ENCODE assay signal across 8 cellular contexts in genomic region chr5:64506567-64507321, GRCh38. TPM values are rescaled to one million over a fixed set of nuclear protein-coding genes. Genes with fewer than 3 reads are reported as not detected.
DNase-seq lines count a peak whose midpoint lies in the region; TF ChIP-seq lines count a peak whose summit lies in the region.

No MANE protein-coding gene starts in this region.

- no TSS peak for BruUV-seq in mammary epithelial cell (replicated peaks; lab: Mats Ljungman, UMichigan)

- H3K4me1 ChIP-seq in H9 (ENCODE audit: insufficient read depth, low read length): no peaks in the 10 kb centered on the region; the same call in 1 of the 2 replicates
- H3K4me1 ChIP-seq in mammary epithelial cell (ENCODE audit: insufficient read depth, low read length): peaks cover 8% of the 10 kb centered on the region
- H3K4me1 ChIP-seq in skeletal muscle tissue (ENCODE audit: control insufficient read depth in 3 of 3, insufficient read depth in 3 of 3, low read length in 3 of 3): peaks cover 13 to 20% (median 17%) of the 10 kb centered on the region in 3 donors

- CTCF ChIA-PET in mammary epithelial cell (lab: Charles Lee; ENCODE audit: low non-redundant PET): no interaction called here

- 0 out of 2 replicates have a peak overlapping the region, but pooled peaks have one; percentile 4 for H2BK15ac ChIP-seq in H9 (ENCODE audit: low read depth, low read length)

- no peaks in the 10 kb centered on the region for H4K20me1 ChIP-seq in H9 (ENCODE audit: control insufficient read depth, insufficient read depth, insufficient read length)
- H4K20me1 ChIP-seq in mammary epithelial cell (ENCODE audit: insufficient read depth, low read length): no peaks in the 10 kb centered on the region

- H3K27ac ChIP-seq in H9 (ENCODE audit: insufficient read length, low read depth, low read length): no peak overlapping the region
- H3K27ac ChIP-seq in mammary epithelial cell (ENCODE audit: insufficient read depth, low read depth, low read length): no peak overlapping the region
- no peak overlapping the region for H3K27ac ChIP-seq in skeletal muscle tissue (ENCODE audit: low read depth, low read length)

- no peaks in the 10 kb centered on the region; a peak in 1 of 7 replicates for H3K36me3 Mint-ChIP-seq in H9 (ENCODE audit: insufficient read depth in 1 of 3, low read depth in 3 of 3)

- no peaks in the 10 kb centered on the region for H3K9me3 Mint-ChIP-seq in H9

- H3K18ac ChIP-seq in H9 (ENCODE audit: insufficient read length, low read depth, low read length): peak overlapping the region; percentile 61

- no peak overlapping the region for H3T11ph ChIP-seq in H9 (ENCODE audit: low read length)

- no peak overlapping the region for H4K5ac ChIP-seq in H9 (ENCODE audit: insufficient read length, low read depth, low read length)

- H3K79me2 ChIP-seq in H9 (ENCODE audit: insufficient read depth, low read length) (no peaks in the 10 kb centered on the region), mammary epithelial cell (ENCODE audit: insufficient read depth, low read length) (no peaks in the 10 kb centered on the region)

- peaks cover 91% of the 10 kb centered on the region for H3K27me3 Mint-ChIP-seq in H9 (ENCODE audit: low read depth)

- dilution Hi-C loops in mammary epithelial cell (cut with HindIII; ENCODE audit: low sequenced_read_pairs): no loop called here

- no peak overlapping the region for H2BK20ac ChIP-seq in H9 (ENCODE audit: low read depth, low read length, poor library complexity, severe bottlenecking)

- WGBS in H9 (ENCODE audit: extremely low coverage, insufficient read length, low lambda C conversion rate): no CpG with 5 or more reads among the region's 43 CpGs
- WGBS in mammary epithelial cell (ENCODE audit: low coverage, missing lambda C conversion rate): 14% methylated on average over 21 of the region's 43 CpGs

- H3K79me1 ChIP-seq in H9 (ENCODE audit: insufficient read depth, low read depth, low read length, poor library complexity, severe bottlenecking): no peaks in the 10 kb centered on the region

- H2AK5ac ChIP-seq in H9 (ENCODE audit: insufficient read length, low read length): no peak overlapping the region

- peak overlapping the region; percentile 57 for H3K9ac ChIP-seq in H9 (ENCODE audit: extremely low read depth, insufficient read length, low read length)
- no peak overlapping the region for H3K9ac ChIP-seq in mammary epithelial cell (ENCODE audit: insufficient read depth, low read length)
- H3K9ac ChIP-seq in skeletal muscle tissue (ENCODE audit: low read depth in 1 of 3, low read length in 3 of 3): peak overlapping the region; percentile 17 to 75 (median 30)

- DNase-seq in H9: peak; percentile 63
- no peak for DNase-seq in mammary epithelial cell
- DNase-seq in iPS-NIHi11 (ENCODE audit: low spot score): peak; percentile 24
- no peak for DNase-seq in NCI-H2107 treated with DMSO at 0.1 percent for 48 hours (lab: John Stamatoyannopoulos, UW; ENCODE audit: unreplicated experiment)
- no peak for DNase-seq in pons (ENCODE audit: low spot score)
- DNase-seq in superior temporal gyrus (ENCODE audit: extremely low spot score): no peak
- DNase-seq in stimulated activated CD4-positive, alpha-beta T cell treated with anti-CD3 and anti-CD28 coated beads, Interleukin-2, amount 100 ng/mL, for 24 hours: no peak

- H2BK120ac ChIP-seq in H9 (ENCODE audit: low read depth, low read length, poor library complexity, severe bottlenecking): no peak overlapping the region

- no peak overlapping the region for H2BK5ac ChIP-seq in H9 (ENCODE audit: insufficient read length, low read length)

- H3K4me3 Mint-ChIP-seq in H9: peak overlapping the region; percentile 76 to 91

- H2BK12ac ChIP-seq in H9 (ENCODE audit: insufficient read length, low read depth, low read length): no peak overlapping the region

- H3K23me2 ChIP-seq in H9 (ENCODE audit: insufficient read length, low read depth, low read length, poor library complexity, severe bottlenecking): peaks cover 18% of the 10 kb centered on the region

- no peak; the same call in 1 of the 3 replicates for TF ChIP-seq CTCF in H9 (conservative IDR thresholded peaks at IDR 0.05)
- TF ChIP-seq CTCF in mammary epithelial cell (conservative IDR thresholded peaks at IDR 0.05 in 1 of 2, IDR thresholded peaks at IDR 0.05 in 1 of 2; ENCODE audit: extremely low read depth in 1 of 2, insufficient read depth in 1 of 2, low read depth in 1 of 2, low read length in 2 of 2): no peak

- H3K36me3 ChIP-seq in mammary epithelial cell (ENCODE audit: insufficient read depth, low read length) (no peaks in the 10 kb centered on the region), skeletal muscle tissue (ENCODE audit: control insufficient read depth in 3 of 3, insufficient read depth in 3 of 3, low read length in 3 of 3) (no peaks in the 10 kb centered on the region)

- no peak overlapping the region for H3K23ac ChIP-seq in H9 (ENCODE audit: insufficient read length, low read depth, low read length)

- H3K14ac ChIP-seq in H9 (ENCODE audit: insufficient read depth, low read length): peak overlapping the region; percentile 50; the same call in 1 of the 2 replicates

- H2AFZ ChIP-seq in H9 (ENCODE audit: low read length) (peak overlapping the region; percentile 84), mammary epithelial cell (ENCODE audit: low read depth, low read length) (peak overlapping the region; percentile 78)

- H3K27me3 ChIP-seq in H9 (ENCODE audit: insufficient read depth, low read length) (peaks cover 15% of the 10 kb centered on the region; the same call in 1 of the 2 replicates), mammary epithelial cell (ENCODE audit: insufficient read depth, low read length) (peaks cover 34% of the 10 kb centered on the region), skeletal muscle tissue (ENCODE audit: control insufficient read depth in 3 of 3, insufficient read depth in 3 of 3, low read length in 3 of 3) (peaks cover 0 to 10% (median 9%) of the 10 kb centered on the region in 3 donors)

- intact Hi-C loops in mammary epithelial cell (cut with micrococcal nuclease): no loop called here

- H3K27ac Mint-ChIP-seq in H9: peak overlapping the region in 1 of 3 experiments; percentile 89; a peak in 2 of 7 replicates

- no peak overlapping the region for H4K91ac ChIP-seq in H9 (ENCODE audit: insufficient read length, low read depth, low read length)

- H3K4ac ChIP-seq in H9 (ENCODE audit: low read depth, low read length): no peak overlapping the region

- H4K8ac ChIP-seq in H9 (replicated peaks; ENCODE audit: insufficient read length, low read depth, low read length): no peak overlapping the region

- H3K4me2 ChIP-seq in H9 (ENCODE audit: insufficient read depth, insufficient read length, low read length) (peak overlapping the region; percentile 96), mammary epithelial cell (ENCODE audit: insufficient read depth, low read depth, low read length) (peak overlapping the region; percentile 94)

- peak overlapping the region; percentile 15 to 48 (median 40) for H3K4me3 ChIP-seq in mammary epithelial cell (replicated peaks in 1 of 3; ENCODE audit: insufficient read depth in 1 of 3, low read depth in 2 of 3, low read length in 3 of 3)
- peak overlapping the region; percentile 75 to 84 (median 78) for H3K4me3 ChIP-seq in skeletal muscle tissue (ENCODE audit: low read length in 3 of 3)

- peaks cover 18 to 32% of the 10 kb centered on the region in 2 experiments for H3K4me1 Mint-ChIP-seq in H9

- no peak overlapping the region for H3K56ac ChIP-seq in H9 (ENCODE audit: insufficient read length, low read depth, low read length)

- in situ Hi-C loops in mammary epithelial cell (cut with MboI; ENCODE audit: low sequenced_read_pairs in 2 of 2): no loop called here

- H3K9me3 ChIP-seq in H9 (ENCODE audit: control insufficient read depth, low read depth, low read length): no peaks in the 10 kb centered on the region
- no peaks in the 10 kb centered on the region for H3K9me3 ChIP-seq in mammary epithelial cell (replicated peaks; ENCODE audit: insufficient read depth, low read length)
- no peaks in the 10 kb centered on the region for H3K9me3 ChIP-seq in skeletal muscle tissue (ENCODE audit: control insufficient read depth in 3 of 3, low read length in 3 of 3)

RNA-seq across cellular contexts. Expression of gene RGS7BP, which starts 0.9 kb away (rescaled TPM):
- total RNA-seq in H9 (2021): 0.31 and 0.33 TPM in 2 replicates
- total RNA-seq in mammary epithelial cell: not detected
- not detected for polyA plus RNA-seq in mammary epithelial cell
- not detected for polyA minus RNA-seq in mammary epithelial cell
- total RNA-seq in skeletal muscle tissue: 1.6 TPM

Comparison
In these comparisons a context has a peak if more than half of its experiments do, and no peak if none do; other contexts are left out.
1. DNase-seq: peak in H9 (single experiment) and iPS-NIHi11 (single experiment); none in mammary epithelial cell (single experiment), NCI-H2107 treated with DMSO at 0.1 percent for 48 hours (single experiment), pons (single experiment), superior temporal gyrus (single experiment) and stimulated activated CD4-positive, alpha-beta T cell treated with anti-CD3 and anti-CD28 coated beads, Interleukin-2, amount 100 ng/mL, for 24 hours (0 of 2).